ENCODE assay signal across 18 cellular contexts in genomic region chr7:46007194-46007593, GRCh38.
DNase-seq lines count a peak whose midpoint lies in the region; FAIRE-seq and TF ChIP-seq lines count a peak whose summit lies in the region.
"Had no signal": no experiment of that assay in that cellular context is flagged by ENCODE, and none has a peak within 500 bp of the region (broad histone marks: within the 10 kb centered on the region; RNA-seq: fewer than 3 reads in every experiment).

No MANE protein-coding gene starts in this region.

- no peak for FAIRE-seq in astrocyte (lab: Jason Lieb, UNC)
- FAIRE-seq: A549, HepG2 had no signal

- DNase-seq in ELR (ENCODE audit: low read depth) = peak; percentile 67
- peak; percentile 35 for DNase-seq in NCI-H2029 (lab: John Stamatoyannopoulos, UW)
- DNase-seq in astrocyte (ENCODE audit: low read depth) = peak; percentile 39
- peak; percentile 34 for DNase-seq in mesenchymal stem cell
- DNase-seq in NCI-H345 (lab: John Stamatoyannopoulos, UW) = no peak
- no peak for DNase-seq in vagina (ENCODE audit: extremely low spot score in 2 of 2)
- DNase-seq in substantia nigra (lab: John Stamatoyannopoulos, UW) = no peak
- DNase-seq in NCI-H1092 treated with DMSO at 0.1 percent for 48 hours (lab: John Stamatoyannopoulos, UW) = no peak
- DNase-seq: C1 segment of cervical spinal cord, GM23248, MM.1S, NCI-H1105 treated with DMSO at 0.1 percent for 48 hours, NCI-H187, NCI-H774 had no signal

- no peaks in the 10 kb centered on the region for H4K20me1 ChIP-seq in astrocyte (ENCODE audit: insufficient read depth, low read length)

- H2BK12ac ChIP-seq in mesenchymal stem cell (ENCODE audit: low read length in 2 of 2) = peak overlapping the region in 1 of 2 experiments; percentile 7

- no peaks in the 10 kb centered on the region for H3K36me3 ChIP-seq in astrocyte (ENCODE audit: insufficient read depth, low read length)
- no peaks in the 10 kb centered on the region for H3K36me3 ChIP-seq in mesenchymal stem cell (ENCODE audit: control insufficient read depth in 1 of 2, insufficient read depth in 2 of 2, low read depth in 1 of 2, low read length in 2 of 2)
- H3K36me3 ChIP-seq in vagina = no peaks in the 10 kb centered on the region

- H3K14ac ChIP-seq in mesenchymal stem cell (ENCODE audit: low read length in 2 of 2) = no peak overlapping the region

- peaks cover 22% of the 10 kb centered on the region for H3K4me1 Mint-ChIP-seq in astrocyte (ENCODE audit: low read depth, unreplicated experiment)

- peak overlapping the region in 1 of 2 experiments; percentile 58 for H3K18ac ChIP-seq in mesenchymal stem cell (ENCODE audit: low read depth in 1 of 2, low read length in 2 of 2)

- no peak overlapping the region for H3K23ac ChIP-seq in mesenchymal stem cell (ENCODE audit: low read length in 2 of 2)

- H3K36me3 Mint-ChIP-seq in astrocyte (ENCODE audit: low read depth, unreplicated experiment) = no peaks in the 10 kb centered on the region

- H4K8ac ChIP-seq in mesenchymal stem cell (ENCODE audit: low read length) = no peak overlapping the region

- no peak overlapping the region for H2AK5ac ChIP-seq in mesenchymal stem cell (ENCODE audit: low read length, severe bottlenecking)

- H3K9me3 ChIP-seq in astrocyte (ENCODE audit: insufficient read depth, low read depth, low read length) (no peaks in the 10 kb centered on the region), mesenchymal stem cell (ENCODE audit: control insufficient read depth, low read length) (peaks cover 7% of the 10 kb centered on the region), vagina (no peaks in the 10 kb centered on the region)
- H3K9me3 ChIP-seq: A549 had no signal

- H3K27me3 Mint-ChIP-seq in astrocyte (ENCODE audit: low read depth, unreplicated experiment) = no peaks in the 10 kb centered on the region

- H3K4me1 ChIP-seq in astrocyte (ENCODE audit: insufficient read depth, low read length) (peaks cover 15% of the 10 kb centered on the region), mesenchymal stem cell (ENCODE audit: control insufficient read depth, insufficient read depth, low read depth, low read length) (peaks cover 1% of the 10 kb centered on the region), vagina (no peaks in the 10 kb centered on the region)

- H3K9ac ChIP-seq in astrocyte (ENCODE audit: low read length) (no peak overlapping the region), mesenchymal stem cell (ENCODE audit: low read length) (no peak overlapping the region)
- H3K9ac ChIP-seq: GM23248, KMS-11 had no signal

- no peak overlapping the region for H2BK15ac ChIP-seq in mesenchymal stem cell (ENCODE audit: low read depth, poor library complexity, severe bottlenecking)

- no peak overlapping the region for H3K4me2 ChIP-seq in astrocyte (ENCODE audit: low read length)
- H3K4me2 ChIP-seq in mesenchymal stem cell (ENCODE audit: low read length, poor library complexity, severe bottlenecking) = no peak overlapping the region
- H3K4me2 ChIP-seq: A549, KMS-11, PC-9 had no signal

- H2BK120ac ChIP-seq in mesenchymal stem cell (ENCODE audit: low read depth, low read length) = peak overlapping the region; percentile 71

- 7% methylated on average over 1 of the region's 2 CpGs for WGBS in mesenchymal stem cell

- H3K4ac ChIP-seq in mesenchymal stem cell (ENCODE audit: low read depth in 1 of 2, low read length in 2 of 2) = no peak overlapping the region

- no peak overlapping the region for H2BK5ac ChIP-seq in mesenchymal stem cell (ENCODE audit: low read depth, low read length, poor library complexity, severe bottlenecking)

- H3K79me1 ChIP-seq in mesenchymal stem cell (replicated peaks; ENCODE audit: low read length, poor library complexity, severe bottlenecking) = no peaks in the 10 kb centered on the region

- intact Hi-C loops in vagina (cut with DNase I) = no loop called here

- H3K4me3 ChIP-seq in astrocyte (ENCODE audit: insufficient read depth, low read depth, low read length) = no peak overlapping the region
- no peak overlapping the region for H3K4me3 ChIP-seq in mesenchymal stem cell (ENCODE audit: insufficient read depth in 1 of 2, low read depth in 1 of 2, low read length in 2 of 2)
- H3K4me3 ChIP-seq in vagina = no peak overlapping the region
- H3K4me3 ChIP-seq: A549, GM23248, PC-9 had no signal

- H2AFZ ChIP-seq in astrocyte (ENCODE audit: low read depth, low read length) (no peak overlapping the region), mesenchymal stem cell (ENCODE audit: low read depth, low read length) (no peak overlapping the region)
- H2AFZ ChIP-seq: GM23248, PC-9 had no signal

- H3K27ac Mint-ChIP-seq in astrocyte (ENCODE audit: unreplicated experiment) = no peak overlapping the region

- H3K4me3 Mint-ChIP-seq in astrocyte (ENCODE audit: unreplicated experiment) = no peak overlapping the region

- TF ChIP-seq CTCF in astrocyte (IDR thresholded peaks at IDR 0.05; ENCODE audit: insufficient read depth, low read depth, low read length) = no peak
- no peak for TF ChIP-seq CTCF in vagina (IDR thresholded peaks at IDR 0.05)

- no peaks in the 10 kb centered on the region for H3K79me2 ChIP-seq in astrocyte (ENCODE audit: insufficient read depth, low read length)

- TF ChIP-seq POLR2A in vagina (IDR thresholded peaks at IDR 0.05) = no peak

- peaks cover 3% of the 10 kb centered on the region for H3K9me3 Mint-ChIP-seq in astrocyte (ENCODE audit: unreplicated experiment)

- H3K27me3 ChIP-seq in astrocyte (ENCODE audit: insufficient read depth, low read length) (no peaks in the 10 kb centered on the region), mesenchymal stem cell (ENCODE audit: control insufficient read depth in 1 of 2, insufficient read depth in 1 of 2, low read length in 2 of 2) (no peaks in the 10 kb centered on the region), vagina (no peaks in the 10 kb centered on the region)

- no peak overlapping the region for H3K27ac ChIP-seq in astrocyte (ENCODE audit: low read depth, low read length)
- no peak overlapping the region for H3K27ac ChIP-seq in mesenchymal stem cell (ENCODE audit: low read length, poor library complexity, severe bottlenecking)
- no peak overlapping the region for H3K27ac ChIP-seq in vagina
- no peak overlapping the region for H3K27ac ChIP-seq in substantia nigra (ENCODE audit: low read depth, low read length, poor library complexity, severe bottlenecking)
- H3K27ac ChIP-seq: A549, GM23248, KMS-11, PC-9 had no signal

- H4K91ac ChIP-seq in mesenchymal stem cell (ENCODE audit: low read length) = no peak overlapping the region

Comparison
In these comparisons a context has a peak if more than half of its experiments do, and no peak if none do; other contexts are left out.
1. DNase-seq: peak in ELR (single experiment), NCI-H2029 (single experiment), astrocyte (single experiment) and mesenchymal stem cell (single experiment); none in NCI-H345 (single experiment), vagina (0 of 2), substantia nigra (0 of 49) and NCI-H1092 treated with DMSO at 0.1 percent for 48 hours (single experiment).